31 cellular contexts compared by ENCODE assay signal in genomic region chr2:191627518-191627917, GRCh38.
"Had no signal": no experiment of that assay in that cellular context is flagged by ENCODE, and none has a peak within 500 bp of the region (broad histone marks: within the 10 kb centered on the region; RNA-seq: fewer than 3 reads in every experiment).

No MANE protein-coding gene starts in this region.

- H3K27ac ChIP-seq: left lung, lower lobe of right lung, skin epidermis, testis, tibial artery, upper lobe of right lung had no signal

- H3K4me1 Mint-ChIP-seq: nephron, neural crest cell had no signal

- FAIRE-seq: islet of Langerhans, kidney, urothelium cell line had no signal

- H3K36me3 ChIP-seq: left lung, lower lobe of right lung, tibial artery, upper lobe of right lung had no signal

- H3K27me3 Mint-ChIP-seq: naive thymus-derived CD8-positive, alpha-beta T cell; progenitor cell of endocrine pancreas; stimulated activated memory B cell treated with anti-CD40 and anti-IgM and Interleukin-4, amounts not matched to agents 10 μg/mL and 1 μg/mL and 100 μg/mL, for 72 hours; stimulated activated naive CD8-positive, alpha-beta T cell treated with anti-CD3 and anti-CD28 coated beads, Interleukin-15, amount 100 ng/mL, for 72 hours had no signal

- H3K4me1 ChIP-seq: testis had no signal

- H3K27me3 ChIP-seq: left lung, testis, tibial artery, upper lobe of right lung had no signal

- H3K4me3 Mint-ChIP-seq: immature natural killer cell; naive thymus-derived CD8-positive, alpha-beta T cell; nephron; neural crest cell; stimulated activated memory B cell treated with anti-CD40 and anti-IgM and Interleukin-4, amounts not matched to agents 10 μg/mL and 1 μg/mL and 100 μg/mL, for 72 hours; stimulated activated naive CD8-positive, alpha-beta T cell treated with anti-CD3 and anti-CD28 coated beads, Interleukin-15, amount 100 ng/mL, for 72 hours had no signal

- H3K27ac Mint-ChIP-seq: nephron; progenitor cell of endocrine pancreas; stimulated activated naive CD8-positive, alpha-beta T cell treated with anti-CD3 and anti-CD28 coated beads, Interleukin-15, amount 100 ng/mL, for 72 hours had no signal

- H3K9me3 ChIP-seq: left lung, lower lobe of right lung, testis, tibial artery, upper lobe of right lung had no signal

- H3K36me3 Mint-ChIP-seq: stimulated activated memory B cell treated with anti-CD40 and anti-IgM and Interleukin-4, amounts not matched to agents 10 μg/mL and 1 μg/mL and 100 μg/mL, for 72 hours had no signal

- DNase-seq: hypothalamus; immature natural killer cell; kidney; left colon; left lung; lower lobe of right lung; mammary epithelial cell; mesenchymal stem cell; naive thymus-derived CD8-positive, alpha-beta T cell; occipital lobe; retina; right cardiac atrium; stimulated activated CD4-positive, alpha-beta T cell treated with anti-CD3 and anti-CD28 coated beads, Interleukin-12 subunit alpha, Interleukin-12 subunit beta, amount 100 ng/mL, for 4 hours; stimulated activated CD4-positive, alpha-beta T cell treated with anti-CD3 and anti-CD28 coated beads, Interleukin-15, amount 100 ng/mL, for 24 hours; stimulated activated CD4-positive, alpha-beta T cell treated with anti-CD3 and anti-CD28 coated beads, Interleukin-2, amount 100 ng/mL, for 24 hours; stimulated activated CD4-positive, alpha-beta T cell treated with anti-CD3 and anti-CD28 coated beads, Interleukin-4, amount 100 ng/mL, for 1 hour; stimulated activated naive CD4-positive, alpha-beta T cell treated with Interleukin-2 at 50 U/mL for 16 hours; stimulated activated naive CD8-positive, alpha-beta T cell treated with anti-CD3 and anti-CD28 coated beads, Interleukin-15, amount 100 ng/mL, for 72 hours; substantia nigra; testis; tibial artery; trophoblast cell; upper lobe of right lung had no signal

- ATAC-seq: left colon; left lung; lower lobe of right lung; naive thymus-derived CD8-positive, alpha-beta T cell; sciatic nerve; stimulated activated memory B cell treated with anti-CD40 and anti-IgM and Interleukin-4, amounts not matched to agents 10 μg/mL and 1 μg/mL and 100 μg/mL, for 72 hours; stimulated activated naive CD8-positive, alpha-beta T cell treated with anti-CD3 and anti-CD28 coated beads, Interleukin-15, amount 100 ng/mL, for 72 hours; upper lobe of right lung had no signal

- H3K4me3 ChIP-seq: left lung, lower lobe of right lung, skin epidermis, testis, tibial artery, upper lobe of right lung had no signal
